Comparison of ENCODE assay signal across 15 cellular contexts in genomic region chr15:82159922-82160321, GRCh38.
DNase-seq lines count a peak whose midpoint lies in the region; ATAC-seq and TF ChIP-seq lines count a peak whose summit lies in the region.
"Had no signal": no experiment of that assay in that cellular context is flagged by ENCODE, and none has a peak within 500 bp of the region (broad histone marks: within the 10 kb centered on the region; RNA-seq: fewer than 3 reads in every experiment).

No MANE protein-coding gene starts in this region.

- H3K4me3 ChIP-seq in left lung, result no peak overlapping the region
- H3K4me3 ChIP-seq: pancreas, upper lobe of left lung had no signal

- POLR2A ChIA-PET in activated CD4-positive, alpha-beta memory T cell treated with anti-CD3 and anti-CD28 coated beads, Interleukin-2, amount 10 ng/mL, durations not matched to agents 7 days and 5 days (lab: Charles Lee), result no interaction called here

- ATAC-seq in left lung (peak; percentile 54), HG03521 (IDR thresholded peaks at IDR 0.05; ENCODE audit: unreplicated experiment) (no peak), HG03439 (IDR thresholded peaks at IDR 0.05; ENCODE audit: unreplicated experiment) (no peak)

- H3K36me3 ChIP-seq in left lung, result peaks cover 0 to 53% of the 10 kb centered on the region in 2 donors

- intact Hi-C loops in left lung (cut with DNase I), result no loop called here

- no peak overlapping the region for H3K4me3 Mint-ChIP-seq in activated CD4-positive, alpha-beta memory T cell treated with anti-CD3 and anti-CD28 coated beads, Interleukin-2, amount 10 ng/mL, durations not matched to agents 7 days and 5 days
- H3K4me3 Mint-ChIP-seq: T-helper 2 cell treated with Interferon-gamma antibody and Interleukin-4, amounts not matched to agents 5 μg/mL and 100 μg/mL, for 36 hours had no signal

- no peaks in the 10 kb centered on the region for H3K9me3 ChIP-seq in left lung
- H3K9me3 ChIP-seq: pancreas, upper lobe of left lung had no signal

- H3K36me3 Mint-ChIP-seq in activated CD4-positive, alpha-beta memory T cell treated with anti-CD3 and anti-CD28 coated beads, Interleukin-2, amount 10 ng/mL, durations not matched to agents 7 days and 5 days (ENCODE audit: low read depth), result peaks cover 22% of the 10 kb centered on the region

- no peaks in the 10 kb centered on the region for H3K4me1 ChIP-seq in left lung
- H3K4me1 ChIP-seq: pancreas, upper lobe of left lung had no signal

- peak; percentile 76 for DNase-seq in AG08396 (ENCODE audit: low spot score)
- peak; percentile 90 for DNase-seq in NCI-H226
- peak; percentile 48 for DNase-seq in dermis blood vessel endothelial cell
- DNase-seq in left lung, result no peak
- DNase-seq in NCI-H510A treated with DMSO at 0.1 percent for 48 hours (lab: John Stamatoyannopoulos, UW), result no peak
- DNase-seq in activated CD4-positive, alpha-beta memory T cell treated with anti-CD3 and anti-CD28 coated beads, Interleukin-2, amount 10 ng/mL, durations not matched to agents 7 days and 5 days, result no peak
- DNase-seq: activated CD8-positive, alpha-beta memory T cell treated with anti-CD3 and anti-CD28 coated beads, Interleukin-2, amount 50 U/mL, for 4 hours; C1 segment of cervical spinal cord; caudate nucleus; NCI-H748 treated with DMSO at 0.1 percent for 48 hours; pancreas; upper lobe of left lung had no signal

- no peak for TF ChIP-seq CTCF in left lung (IDR thresholded peaks at IDR 0.05)

- no peaks in the 10 kb centered on the region for H3K9me3 Mint-ChIP-seq in activated CD4-positive, alpha-beta memory T cell treated with anti-CD3 and anti-CD28 coated beads, Interleukin-2, amount 10 ng/mL, durations not matched to agents 7 days and 5 days
- H3K9me3 Mint-ChIP-seq: T-helper 2 cell treated with Interferon-gamma antibody and Interleukin-4, amounts not matched to agents 5 μg/mL and 100 μg/mL, for 36 hours had no signal

- CTCF ChIA-PET in activated CD4-positive, alpha-beta memory T cell treated with anti-CD3 and anti-CD28 coated beads, Interleukin-2, amount 10 ng/mL, durations not matched to agents 7 days and 5 days (lab: Charles Lee), result no interaction called here

- no peaks in the 10 kb centered on the region for H3K27me3 ChIP-seq in left lung
- H3K27me3 ChIP-seq: pancreas, upper lobe of left lung had no signal

- H3K27ac ChIP-seq in left lung, result no peak overlapping the region
- H3K27ac ChIP-seq: pancreas, upper lobe of left lung had no signal

- H3K27ac Mint-ChIP-seq in activated CD4-positive, alpha-beta memory T cell treated with anti-CD3 and anti-CD28 coated beads, Interleukin-2, amount 10 ng/mL, durations not matched to agents 7 days and 5 days, result no peak overlapping the region
- H3K27ac Mint-ChIP-seq: T-helper 2 cell treated with Interferon-gamma antibody and Interleukin-4, amounts not matched to agents 5 μg/mL and 100 μg/mL, for 36 hours had no signal

- no peaks in the 10 kb centered on the region for H3K27me3 Mint-ChIP-seq in activated CD4-positive, alpha-beta memory T cell treated with anti-CD3 and anti-CD28 coated beads, Interleukin-2, amount 10 ng/mL, durations not matched to agents 7 days and 5 days

- no peaks in the 10 kb centered on the region for H3K4me1 Mint-ChIP-seq in activated CD4-positive, alpha-beta memory T cell treated with anti-CD3 and anti-CD28 coated beads, Interleukin-2, amount 10 ng/mL, durations not matched to agents 7 days and 5 days

Comparison
In these comparisons a context has a peak if more than half of its experiments do, and no peak if none do; other contexts are left out.
1. DNase-seq: peak in AG08396 (single experiment), NCI-H226 (single experiment) and dermis blood vessel endothelial cell (single experiment); none in left lung (0 of 2), NCI-H510A treated with DMSO at 0.1 percent for 48 hours (single experiment) and activated CD4-positive, alpha-beta memory T cell treated with anti-CD3 and anti-CD28 coated beads, Interleukin-2, amount 10 ng/mL, durations not matched to agents 7 days and 5 days (single experiment).